In the genomic region with DNA sequence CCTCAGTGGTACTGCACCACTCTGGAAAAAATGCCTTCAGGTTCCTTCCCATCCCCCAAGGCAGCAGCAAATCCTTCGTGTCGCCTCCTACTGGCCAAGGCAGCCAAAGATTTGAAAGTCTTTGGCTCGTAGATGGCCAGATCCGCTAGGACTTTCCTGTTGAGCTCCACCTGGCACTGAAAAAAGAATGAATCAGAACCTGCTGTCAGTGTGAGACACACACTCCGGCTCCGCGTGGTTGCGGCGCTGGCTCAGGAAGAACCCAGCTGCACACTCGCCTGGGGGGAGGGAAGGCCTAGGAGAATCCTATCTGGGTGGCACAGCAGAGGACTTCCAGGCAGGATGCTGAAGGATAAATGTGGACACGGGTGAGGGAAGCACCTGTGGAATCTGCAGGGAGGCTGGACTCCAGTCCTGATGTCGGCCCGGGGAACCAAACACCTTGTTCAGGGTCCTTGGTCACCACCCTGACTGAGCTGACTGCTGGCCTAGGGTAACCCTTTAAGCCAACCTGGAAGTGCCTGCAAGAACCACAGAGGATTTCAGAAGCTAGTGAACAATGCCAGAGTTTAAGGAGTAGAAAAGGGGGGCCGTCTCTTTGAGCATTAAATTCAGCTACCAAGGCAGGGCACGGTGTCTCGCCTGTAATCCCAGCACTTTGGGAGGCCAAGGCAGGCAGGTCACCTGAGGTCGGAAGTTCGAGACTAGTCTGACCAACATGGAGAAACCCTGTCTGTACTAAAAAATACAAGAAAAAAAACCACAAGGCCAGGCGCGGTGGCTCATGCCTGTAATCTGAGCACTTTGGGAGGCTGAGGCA, we compare ENCODE assay signal across 8 cellular contexts. TPM values are rescaled to one million over a fixed set of nuclear protein-coding genes. Genes with fewer than 3 reads are reported as not detected.
A peak's percentile ranks its signal among the peaks of the same experiment; 100 is the strongest.
DNase-seq lines count a peak whose midpoint lies in the region; ATAC-seq and TF ChIP-seq lines count a peak whose summit lies in the region.

No MANE protein-coding gene starts in this region.

- ATAC-seq in HCT116 = peak; percentile 19; the same call in 1 of the 2 replicates
- ATAC-seq in RWPE2 (ENCODE audit: low read depth) = no peak
- no peak for ATAC-seq in naive B cell (ENCODE audit: low read depth in 2 of 2)
- ATAC-seq in HG03097 (IDR thresholded peaks at IDR 0.05; ENCODE audit: low FRiP score, unreplicated experiment) = no peak
- no peak for ATAC-seq in GM21717 (IDR thresholded peaks at IDR 0.05; ENCODE audit: unreplicated experiment)

- H3K27ac Mint-ChIP-seq in naive B cell = peak overlapping the region in 5 of 6 donors; percentile 19 to 82 (median 51)

- RAD21 ChIA-PET in HCT116 (lab: Charles Lee; ENCODE audit: low non-redundant PET in 1 of 2, low total read pairs in 2 of 2, uncharacterized antibody in 2 of 2, unreplicated experiment in 2 of 2) = no interaction called here

- no peaks in the 10 kb centered on the region for H3K9me2 ChIP-seq in HCT116 (ENCODE audit: insufficient read depth)

- H3K4me3 ChIP-seq in HCT116 (replicated peaks in 1 of 2; ENCODE audit: low read depth in 1 of 2, low read length in 2 of 2) = no peak overlapping the region
- no peak overlapping the region for H3K4me3 ChIP-seq in RWPE2 (ENCODE audit: severe bottlenecking)

- TF ChIP-seq CTCF in HCT116 (IDR thresholded peaks at IDR 0.05 in 2 of 3, conservative IDR thresholded peaks at IDR 0.05 in 1 of 3; ENCODE audit: borderline replicate concordance in 1 of 3, insufficient read depth in 1 of 3, low read depth in 2 of 3, low read length in 2 of 3) = peak in 2 of 3 experiments; percentile 87; a peak in 4 of 6 replicates
- TF ChIP-seq CTCF in RWPE2 (IDR thresholded peaks at IDR 0.05; ENCODE audit: poor library complexity, severe bottlenecking) = peak; percentile 52

- no peak for TF ChIP-seq POLR2A in HCT116 (IDR thresholded peaks at IDR 0.05; ENCODE audit: borderline replicate concordance, extremely low read depth, insufficient read depth, insufficient read length)

- DNase-seq in D341Med (ENCODE audit: low spot score) (peak; percentile 52), HCT116 (ENCODE audit: low read depth, low spot score) (peak; percentile 52), RWPE2 (ENCODE audit: low spot score) (no peak), naive B cell (no peak), NCI-H2107 (lab: John Stamatoyannopoulos, UW) (no peak)
- DNase-seq in central memory CD4-positive, alpha-beta T cell = peak; percentile 28

- H3K79me2 ChIP-seq in HCT116 (ENCODE audit: insufficient read depth, low read length) = peaks cover 85% of the 10 kb centered on the region

- peaks cover 5% of the 10 kb centered on the region; the same call in 1 of the 2 replicates for H4K20me1 ChIP-seq in HCT116 (ENCODE audit: insufficient read depth)

- BruUV-seq in HCT116 (replicated peaks; lab: Mats Ljungman, UMichigan) = no TSS peak

- peaks cover 19 to 56% of the 10 kb centered on the region in 2 experiments for H3K4me1 ChIP-seq in HCT116 (ENCODE audit: control insufficient read depth in 1 of 2, insufficient read depth in 2 of 2, low read length in 2 of 2)
- H3K4me1 ChIP-seq in RWPE2 (ENCODE audit: insufficient read depth, poor library complexity, severe bottlenecking) = peaks cover 10% of the 10 kb centered on the region

- H3K36me3 Mint-ChIP-seq in naive B cell = no peaks in the 10 kb centered on the region

- intact Hi-C loops in HCT116 (cut with micrococcal nuclease) = loop anchor here (2.0 kb wide), 1 partner anchor 39 kb away; no protein-coding TSS in a partner anchor

- POLR2A ChIA-PET in HCT116 (lab: Charles Lee) = interaction anchor here (0.7 kb wide), 1 partner anchor 9 kb away, joined by 3 read pairs; no protein-coding TSS in a partner anchor

- H3K9me3 ChIP-seq in HCT116 (ENCODE audit: control insufficient read depth in 1 of 2, insufficient read depth in 1 of 2, low read depth in 1 of 2, low read length in 2 of 2) (no peaks in the 10 kb centered on the region), RWPE2 (ENCODE audit: severe bottlenecking) (no peaks in the 10 kb centered on the region)

- CTCF ChIA-PET in HCT116 (lab: Charles Lee) = interaction anchor here (1.0 to 1.6 kb wide), 6 partner anchors 12 to 102 kb away, joined by 3 to 9 read pairs (median 4); a partner anchor contains a TSS

- peak overlapping the region; percentile 86 for H3K27ac ChIP-seq in HCT116 (ENCODE audit: low read depth, low read length)
- peak overlapping the region; percentile 6 for H3K27ac ChIP-seq in RWPE2 (ENCODE audit: poor library complexity, severe bottlenecking)

- H3K27me3 ChIP-seq in HCT116 (ENCODE audit: insufficient read depth, low read length) = no peaks in the 10 kb centered on the region
- no peaks in the 10 kb centered on the region for H3K27me3 ChIP-seq in RWPE2 (ENCODE audit: insufficient read depth, poor library complexity, severe bottlenecking)

- H3K9ac ChIP-seq in HCT116 (ENCODE audit: low read length) = no peak overlapping the region

- peak overlapping the region in 6 of 8 donors; percentile 0 to 97 (median 56) for H3K4me3 Mint-ChIP-seq in naive B cell

- H3K36me3 ChIP-seq in HCT116 (ENCODE audit: control insufficient read depth in 1 of 2, insufficient read depth in 2 of 2, low read length in 2 of 2) = peaks cover 20 to 49% of the 10 kb centered on the region in 2 experiments
- H3K36me3 ChIP-seq in RWPE2 (ENCODE audit: low read depth) = peaks cover 55% of the 10 kb centered on the region

- no peaks in the 10 kb centered on the region for H3K9me3 Mint-ChIP-seq in naive B cell

- no peak for TF ChIP-seq RAD21 in HCT116 (IDR thresholded peaks at IDR 0.05; ENCODE audit: low read depth)

- peak overlapping the region; percentile 98; the same call in 1 of the 2 replicates for H3K4me2 ChIP-seq in HCT116 (ENCODE audit: low read length)

- no peaks in the 10 kb centered on the region for H3K27me3 Mint-ChIP-seq in naive B cell

- H3K4me1 Mint-ChIP-seq in naive B cell = peaks cover 31 to 65% (median 33%) of the 10 kb centered on the region in 3 donors

- no peak overlapping the region for H2AFZ ChIP-seq in HCT116 (ENCODE audit: low read depth, low read length, poor library complexity, severe bottlenecking)

TF ChIP-seq in HCT116, 20 proteins besides CTCF, POLR2A, EP300 and RAD21:
- TF ChIP-seq YY1 (IDR thresholded peaks at IDR 0.05; ENCODE audit: extremely low read depth, insufficient replicate concordance, low read depth, low read length) (peak; percentile 17), ZNF274 (IDR thresholded peaks at IDR 0.05; ENCODE audit: low read depth, low read length) (no peak)
TF ChIP-seq in HCT116: peak in this region for 1.

RNA-seq across cellular contexts. Expression of a gene that starts 3.2 kb away (rescaled TPM):
- 173 TPM for total RNA-seq in HCT116 (2021; ENCODE audit: unreplicated experiment)
- 125 and 138 TPM in 2 replicates for polyA plus RNA-seq in HCT116 (2012)
- 10 to 100 TPM; 16.8 to 50.2 (median 24.6) TPM for polyA plus RNA-seq in naive B cell (ENCODE audit: low read depth in 6 of 6)

RNA-seq across cellular contexts. Expression of a gene that starts 4.8 kb away (rescaled TPM):
- 131 TPM for total RNA-seq in HCT116 (2021; ENCODE audit: unreplicated experiment)
- polyA plus RNA-seq in HCT116 (2012) = 112 and 144 TPM in 2 replicates
- polyA plus RNA-seq in naive B cell (ENCODE audit: low read depth in 6 of 6) = 100 to 1,000 TPM in 3 of 6 donors, 10 to 100 TPM in 3; 75.1 to 129 (median 102) TPM

RNA-seq across cellular contexts. Expression of a gene that starts 18.8 kb away (rescaled TPM):
- not detected for total RNA-seq in HCT116 (2021; ENCODE audit: unreplicated experiment)
- 0.06 and 0.07 TPM in 2 replicates for polyA plus RNA-seq in HCT116 (2012)
- 1 to 10 TPM in 1 of 6 donors, under 1 TPM in 4, not detected in 1; 0.17 to 1.5 (median 0.28) TPM for polyA plus RNA-seq in naive B cell (ENCODE audit: low read depth in 6 of 6)

RNA-seq across cellular contexts. Expression of a gene that starts 27.3 kb away (rescaled TPM):
- 200 TPM for total RNA-seq in HCT116 (2021; ENCODE audit: unreplicated experiment)
- polyA plus RNA-seq in HCT116 (2012) = 114 and 142 TPM in 2 replicates
- 100 to 1,000 TPM; 103 to 122 (median 106) TPM for polyA plus RNA-seq in naive B cell (ENCODE audit: low read depth in 6 of 6)

RNA-seq across cellular contexts. Expression of a gene that starts 33.2 kb away (rescaled TPM):
- 50.6 TPM for total RNA-seq in HCT116 (2021; ENCODE audit: unreplicated experiment)
- polyA plus RNA-seq in HCT116 (2012) = 17.5 and 18.9 TPM in 2 replicates
- polyA plus RNA-seq in naive B cell (ENCODE audit: low read depth in 6 of 6) = under 1 TPM in 1 of 6 donors, not detected in 5; 0.41 TPM

Comparison
In these comparisons a context has a peak if more than half of its experiments do, and no peak if none do; other contexts are left out.
1. DNase-seq: peak in D341Med (single experiment), HCT116 (single experiment) and central memory CD4-positive, alpha-beta T cell (single experiment); none in RWPE2 (single experiment), naive B cell (single experiment) and NCI-H2107 (single experiment).